12 cellular contexts compared by ENCODE assay signal in genomic region chr10:7085913-7086589, GRCh38.
A peak's percentile ranks its signal among the peaks of the same experiment; 100 is the strongest.
DNase-seq lines count a peak whose midpoint lies in the region; TF ChIP-seq lines count a peak whose summit lies in the region.
"Had no signal": no experiment of that assay in that cellular context is flagged by ENCODE, and none has a peak within 500 bp of the region (broad histone marks: within the 10 kb centered on the region; RNA-seq: fewer than 3 reads in every experiment).

No MANE protein-coding gene starts in this region.

- peaks cover 25% of the 10 kb centered on the region for H3K4me1 ChIP-seq in neural progenitor cell
- H3K4me1 ChIP-seq: foreskin keratinocyte had no signal

- no peaks in the 10 kb centered on the region for H3K36me3 ChIP-seq in neural progenitor cell

- no peaks in the 10 kb centered on the region for H3K9me3 ChIP-seq in neural progenitor cell (ENCODE audit: low read depth)

- no peak overlapping the region for H3K4me3 Mint-ChIP-seq in neural progenitor cell
- H3K4me3 Mint-ChIP-seq in activated naive CD8-positive, alpha-beta T cell treated with anti-CD3 and anti-CD28 coated beads for 36 hours, result no peak overlapping the region
- H3K4me3 Mint-ChIP-seq: activated naive CD4-positive, alpha-beta T cell treated with anti-CD3 and anti-CD28 coated beads, Interleukin-2, amount 10 ng/mL, durations not matched to agents 7 days and 5 days had no signal

- peaks cover 38% of the 10 kb centered on the region for H3K4me1 Mint-ChIP-seq in neural progenitor cell
- H3K4me1 Mint-ChIP-seq in activated naive CD8-positive, alpha-beta T cell treated with anti-CD3 and anti-CD28 coated beads for 36 hours, result no peaks in the 10 kb centered on the region
- H3K4me1 Mint-ChIP-seq: activated naive CD4-positive, alpha-beta T cell treated with anti-CD3 and anti-CD28 coated beads, Interleukin-2, amount 10 ng/mL, durations not matched to agents 7 days and 5 days had no signal

- no peak for TF ChIP-seq CTCF in fibroblast of the aortic adventitia (IDR thresholded peaks at IDR 0.05; ENCODE audit: insufficient read depth, low read length)
- TF ChIP-seq CTCF in neural progenitor cell (IDR thresholded peaks at IDR 0.05), result peak; percentile 25

- H3K36me3 Mint-ChIP-seq in neural progenitor cell, result no peaks in the 10 kb centered on the region
- H3K36me3 Mint-ChIP-seq in activated naive CD8-positive, alpha-beta T cell treated with anti-CD3 and anti-CD28 coated beads for 36 hours, result no peaks in the 10 kb centered on the region
- H3K36me3 Mint-ChIP-seq: activated naive CD4-positive, alpha-beta T cell treated with anti-CD3 and anti-CD28 coated beads, Interleukin-2, amount 10 ng/mL, durations not matched to agents 7 days and 5 days had no signal

- H3K27ac Mint-ChIP-seq in neural progenitor cell, result peak overlapping the region; percentile 87
- no peak overlapping the region for H3K27ac Mint-ChIP-seq in activated naive CD8-positive, alpha-beta T cell treated with anti-CD3 and anti-CD28 coated beads for 36 hours
- H3K27ac Mint-ChIP-seq: activated naive CD4-positive, alpha-beta T cell treated with anti-CD3 and anti-CD28 coated beads, Interleukin-2, amount 10 ng/mL, durations not matched to agents 7 days and 5 days had no signal

- no peak overlapping the region for H3K4me3 ChIP-seq in fibroblast of the aortic adventitia (ENCODE audit: low read depth, low read length)
- no peak overlapping the region for H3K4me3 ChIP-seq in neural progenitor cell

- no peaks in the 10 kb centered on the region for H4K20me1 ChIP-seq in neural progenitor cell (ENCODE audit: low read depth)

- peaks cover 4% of the 10 kb centered on the region for H3F3A ChIP-seq in neural progenitor cell (ENCODE audit: low read depth)

- peak; percentile 69 for DNase-seq in Ammon's horn (ENCODE audit: low spot score)
- DNase-seq in M059J (ENCODE audit: low read depth), result peak; percentile 74
- DNase-seq in fibroblast of the aortic adventitia (ENCODE audit: low read depth), result peak; percentile 17
- peak; percentile 51 for DNase-seq in neural progenitor cell (ENCODE audit: low spot score)
- DNase-seq in activated CD8-positive, alpha-beta memory T cell treated with anti-CD3 and anti-CD28 coated beads, Interleukin-2, amount 50 U/mL, for 48 hours, result no peak
- no peak for DNase-seq in activated naive CD8-positive, alpha-beta T cell treated with anti-CD3 and anti-CD28 coated beads for 36 hours
- DNase-seq in SW 1271 (lab: John Stamatoyannopoulos, UW), result no peak
- no peak for DNase-seq in DMS53 treated with DMSO at 0.1 percent for 48 hours (lab: John Stamatoyannopoulos, UW; ENCODE audit: unreplicated experiment)
- DNase-seq: activated naive CD4-positive, alpha-beta T cell treated with anti-CD3 and anti-CD28 coated beads, Interleukin-2, amount 10 ng/mL, durations not matched to agents 7 days and 5 days; COR-L47; foreskin keratinocyte; NCI-H82 had no signal

- no peaks in the 10 kb centered on the region for H3K27me3 ChIP-seq in neural progenitor cell

- H3K27me3 Mint-ChIP-seq in neural progenitor cell (ENCODE audit: insufficient read depth, low read depth), result no peaks in the 10 kb centered on the region
- H3K27me3 Mint-ChIP-seq in activated naive CD8-positive, alpha-beta T cell treated with anti-CD3 and anti-CD28 coated beads for 36 hours, result peaks cover 17% of the 10 kb centered on the region

- no peak overlapping the region for H2AFZ ChIP-seq in neural progenitor cell (replicated peaks)

- no peaks in the 10 kb centered on the region for H3K9me3 Mint-ChIP-seq in neural progenitor cell
- H3K9me3 Mint-ChIP-seq in activated naive CD8-positive, alpha-beta T cell treated with anti-CD3 and anti-CD28 coated beads for 36 hours, result no peaks in the 10 kb centered on the region
- H3K9me3 Mint-ChIP-seq: activated naive CD4-positive, alpha-beta T cell treated with anti-CD3 and anti-CD28 coated beads, Interleukin-2, amount 10 ng/mL, durations not matched to agents 7 days and 5 days had no signal

- no peak overlapping the region for H3K4me2 ChIP-seq in neural progenitor cell

- no peaks in the 10 kb centered on the region for H3K79me2 ChIP-seq in neural progenitor cell (ENCODE audit: low read depth)

- no peak overlapping the region for H3K9ac ChIP-seq in neural progenitor cell

- H3K27ac ChIP-seq in neural progenitor cell, result no peak overlapping the region
- H3K27ac ChIP-seq: foreskin keratinocyte had no signal

Comparison
In these comparisons a context has a peak if more than half of its experiments do, and no peak if none do; other contexts are left out.
1. DNase-seq: peak in Ammon's horn (single experiment), M059J (single experiment), fibroblast of the aortic adventitia (single experiment) and neural progenitor cell (single experiment); none in activated CD8-positive, alpha-beta memory T cell treated with anti-CD3 and anti-CD28 coated beads, Interleukin-2, amount 50 U/mL, for 48 hours (single experiment), activated naive CD8-positive, alpha-beta T cell treated with anti-CD3 and anti-CD28 coated beads for 36 hours (single experiment), SW 1271 (0 of 2) and DMS53 treated with DMSO at 0.1 percent for 48 hours (single experiment).